In the genomic region with DNA sequence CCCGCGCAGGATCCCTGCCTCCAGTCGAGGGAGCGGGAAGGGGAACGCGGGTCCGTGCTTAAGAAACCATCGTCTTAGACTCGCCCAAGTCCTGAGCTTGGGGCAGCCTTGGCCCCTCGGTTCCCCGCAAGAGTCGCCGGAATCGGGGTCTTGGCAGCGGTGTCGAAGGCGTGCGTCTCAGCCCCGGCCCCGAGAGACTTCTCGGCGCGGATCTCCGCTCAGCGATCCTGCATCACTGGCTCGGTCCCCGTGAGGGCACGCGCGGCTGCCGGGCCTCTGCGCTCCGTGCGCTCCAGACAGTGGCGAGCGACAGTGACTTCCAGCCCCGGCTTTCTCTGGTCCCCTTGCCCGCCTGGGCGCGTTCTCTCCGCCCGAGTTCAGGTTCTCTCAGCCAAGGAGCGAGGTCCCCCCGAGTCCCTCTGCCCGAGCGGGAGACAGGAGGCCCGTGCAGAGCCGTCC, we compare ENCODE assay signal across 10 cellular contexts. TPM values are rescaled to one million over a fixed set of nuclear protein-coding genes. Genes with fewer than 3 reads are reported as not detected.
DNase-seq lines count a peak whose midpoint lies in the region; ATAC-seq and TF ChIP-seq lines count a peak whose summit lies in the region.
"Had no signal": no experiment of that assay in that cellular context is flagged by ENCODE, and none has a peak within 500 bp of the region (broad histone marks: within the 10 kb centered on the region; RNA-seq: fewer than 3 reads in every experiment).

No MANE protein-coding gene starts in this region.

- CTCF ChIA-PET in activated CD8-positive, alpha-beta T cell treated with anti-CD3 and anti-CD28 coated beads, Interleukin-2, amount 10 ng/mL, durations not matched to agents 7 days and 5 days (lab: Charles Lee), result no interaction called here

- peaks cover 57% of the 10 kb centered on the region for H3K27me3 Mint-ChIP-seq in activated CD8-positive, alpha-beta T cell treated with anti-CD3 and anti-CD28 coated beads, Interleukin-2, amount 10 ng/mL, durations not matched to agents 7 days and 5 days (ENCODE audit: low read depth)

- no peak overlapping the region for H3K27ac Mint-ChIP-seq in activated CD8-positive, alpha-beta T cell treated with anti-CD3 and anti-CD28 coated beads, Interleukin-2, amount 10 ng/mL, durations not matched to agents 7 days and 5 days

- ATAC-seq in activated CD8-positive, alpha-beta T cell treated with anti-CD3 and anti-CD28 coated beads, Interleukin-2, amount 10 ng/mL, durations not matched to agents 7 days and 5 days, result peak; percentile 44
- ATAC-seq in left ventricle myocardium superior (peak; percentile 65), HG02623 (IDR thresholded peaks at IDR 0.05; ENCODE audit: unreplicated experiment) (no peak), HG02642 (IDR thresholded peaks at IDR 0.05; ENCODE audit: poor library complexity, unreplicated experiment) (no peak)

- H3K4me3 Mint-ChIP-seq in activated CD8-positive, alpha-beta T cell treated with anti-CD3 and anti-CD28 coated beads, Interleukin-2, amount 10 ng/mL, durations not matched to agents 7 days and 5 days, result peak overlapping the region; percentile 36

- no peaks in the 10 kb centered on the region for H3K36me3 Mint-ChIP-seq in activated CD8-positive, alpha-beta T cell treated with anti-CD3 and anti-CD28 coated beads, Interleukin-2, amount 10 ng/mL, durations not matched to agents 7 days and 5 days (ENCODE audit: low read depth)

- peak overlapping the region; percentile 85 for H3K4me3 ChIP-seq in retinal pigment epithelial cell (ENCODE audit: low read length)
- H3K4me3 ChIP-seq: PC-9 had no signal

- TF ChIP-seq CTCF in GM20000 (IDR thresholded peaks at IDR 0.05; ENCODE audit: extremely low read depth, missing control alignments) (no peak), retinal pigment epithelial cell (conservative IDR thresholded peaks at IDR 0.05; ENCODE audit: low read depth, low read length) (no peak)

- peak; percentile 23 for DNase-seq in GM20000 (ENCODE audit: low spot score)
- DNase-seq in activated CD8-positive, alpha-beta T cell treated with anti-CD3 and anti-CD28 coated beads, Interleukin-2, amount 10 ng/mL, durations not matched to agents 7 days and 5 days, result no peak
- DNase-seq in left ventricle myocardium superior, result peak; percentile 38
- no peak for DNase-seq in retinal pigment epithelial cell (ENCODE audit: low read depth)
- no peak for DNase-seq in DMS153 (lab: John Stamatoyannopoulos, UW)
- no peak for DNase-seq in foreskin melanocyte
- DNase-seq: PC-9 had no signal

- H3K9me3 Mint-ChIP-seq in activated CD8-positive, alpha-beta T cell treated with anti-CD3 and anti-CD28 coated beads, Interleukin-2, amount 10 ng/mL, durations not matched to agents 7 days and 5 days (ENCODE audit: insufficient read depth), result no peaks in the 10 kb centered on the region

- POLR2A ChIA-PET in activated CD8-positive, alpha-beta T cell treated with anti-CD3 and anti-CD28 coated beads, Interleukin-2, amount 10 ng/mL, durations not matched to agents 7 days and 5 days (lab: Charles Lee), result no interaction called here

- intact Hi-C loops in left ventricle myocardium superior (cut with micrococcal nuclease), result no loop called here

- H3K4me1 Mint-ChIP-seq in activated CD8-positive, alpha-beta T cell treated with anti-CD3 and anti-CD28 coated beads, Interleukin-2, amount 10 ng/mL, durations not matched to agents 7 days and 5 days (ENCODE audit: low read depth), result peaks cover 9% of the 10 kb centered on the region

RNA-seq across cellular contexts. Expression of gene HS3ST3A1, which starts 0.4 kb away (rescaled TPM):
- total RNA-seq in activated CD8-positive, alpha-beta T cell treated with anti-CD3 and anti-CD28 coated beads, Interleukin-2, amount 10 ng/mL, durations not matched to agents 7 days and 5 days, result not detected
- total RNA-seq in left ventricle myocardium superior, result 0.57 TPM
- total RNA-seq: endothelial cell of umbilical vein, PC-9 had no signal

Comparison
In these comparisons a context has a peak if more than half of its experiments do, and no peak if none do; other contexts are left out.
1. DNase-seq: peak in GM20000 (single experiment) and left ventricle myocardium superior (single experiment); none in activated CD8-positive, alpha-beta T cell treated with anti-CD3 and anti-CD28 coated beads, Interleukin-2, amount 10 ng/mL, durations not matched to agents 7 days and 5 days (single experiment), retinal pigment epithelial cell (single experiment), DMS153 (single experiment) and foreskin melanocyte (single experiment).
2. ATAC-seq: peak in activated CD8-positive, alpha-beta T cell treated with anti-CD3 and anti-CD28 coated beads, Interleukin-2, amount 10 ng/mL, durations not matched to agents 7 days and 5 days (single experiment) and left ventricle myocardium superior (single experiment); none in HG02623 (single experiment) and HG02642 (single experiment).